In genomic region chr17:49570540-49571242, GRCh38 we compare ENCODE assay signal across 9 cellular contexts. TPM values are rescaled to one million over a fixed set of nuclear protein-coding genes. Genes with fewer than 3 reads are reported as not detected.
DNase-seq lines count a peak whose midpoint lies in the region; ATAC-seq, FAIRE-seq and TF ChIP-seq lines count a peak whose summit lies in the region.
"Had no signal": no experiment of that assay in that cellular context is flagged by ENCODE, and none has a peak within 500 bp of the region (broad histone marks: within the 10 kb centered on the region; RNA-seq: fewer than 3 reads in every experiment).

No MANE protein-coding gene starts in this region.

- H2AFZ ChIP-seq in K562 (ENCODE audit: low read depth, low read length): peak overlapping the region; percentile 84; the same call in 1 of the 2 replicates

- peak overlapping the region; percentile 81 for H3K4me2 ChIP-seq in K562 (ENCODE audit: insufficient read depth, low read length)

- TF ChIP-seq RAD21 in K562 (CRISPR knock-in tag; conservative IDR thresholded peaks at IDR 0.05 in 1 of 2, IDR thresholded peaks at IDR 0.05 in 1 of 2): no peak

- H3K4me3 ChIP-seq in HUES6 (ENCODE audit: low read depth, low read length) (peak overlapping the region; percentile 68), K562 (peak overlapping the region; percentile 68), BE2C (ENCODE audit: low read depth, low read length) (no peak overlapping the region)

- 16% methylated on average over 11 of the region's 11 CpGs for WGBS in K562 (ENCODE audit: insufficient coverage, low coverage, missing lambda C conversion rate)

- peaks cover 33% of the 10 kb centered on the region for H3K27me3 Mint-ChIP-seq in CD4-positive, alpha-beta T cell
- peaks cover 77% of the 10 kb centered on the region for H3K27me3 Mint-ChIP-seq in nephron progenitor cell (ENCODE audit: low read depth, poor library complexity)

- in situ Hi-C loops in K562 (cut with MboI): loop anchor here (5.0 kb wide), 3 partner anchors 127 to 427 kb away; partner anchors contain the start of genes DLX3 and TAC4

- intact Hi-C loops in CD4-positive, alpha-beta T cell (cut with DNase I, micrococcal nuclease): loop anchor here (1.0 kb wide), 1 partner anchor 125 kb away; no protein-coding TSS in a partner anchor
- intact Hi-C loops in K562 (cut with micrococcal nuclease): loop anchor here (1.0 kb wide), 2 partner anchors 125 to 428 kb away; no protein-coding TSS in a partner anchor

- ATAC-seq in CD4-positive, alpha-beta T cell (ENCODE audit: poor library complexity): no peak
- peak; percentile 2; the same call in 1 of the 3 replicates for ATAC-seq in K562
- no peak for ATAC-seq in HG03045 (IDR thresholded peaks at IDR 0.05; ENCODE audit: unreplicated experiment)

- CTCF ChIA-PET in CD4-positive, alpha-beta T cell (lab: Charles Lee): interaction anchor here (0.6 to 3.2 kb wide), 61 partner anchors 8 to 427 kb away, joined by 3 to 48 read pairs (median 5); partner anchors contain the start of genes FAM117A, KAT7, NGFR and SLC35B1
- CTCF ChIA-PET in K562 (lab: Yijun Ruan, JAX; ENCODE audit: low intra/inter-chr PET ratio): interaction anchor here (0.7 to 7.7 kb wide), 11 partner anchors 13 to 1553 kb away, joined by 3 to 167 read pairs (median 7); partner anchors contain the start of gene SLC35B1

- no peak for DNase-seq in CD4-positive, alpha-beta T cell
- no peak for DNase-seq in K562 (ENCODE audit: extremely low read depth in 1 of 4, low spot score in 3 of 4)
- no peak for DNase-seq in nephron progenitor cell
- DNase-seq in BE2C: no peak
- DNase-seq in kidney tubule cell (ENCODE audit: low spot score): no peak
- no peak for DNase-seq in GM12891 (ENCODE audit: insufficient read length, low spot score)

- peaks cover 21% of the 10 kb centered on the region for H3K27me3 ChIP-seq in CD4-positive, alpha-beta T cell (ENCODE audit: control insufficient read depth, insufficient read depth, low read length)
- peaks cover 55% of the 10 kb centered on the region for H3K27me3 ChIP-seq in HUES6 (ENCODE audit: control insufficient read depth, insufficient read depth, low read length)
- H3K27me3 ChIP-seq in K562 (ENCODE audit: control insufficient read depth in 2 of 2, insufficient read depth in 2 of 2, low read length in 2 of 2): peaks cover 14 to 45% of the 10 kb centered on the region in 2 experiments; a peak in 4 of 5 replicates
- peaks cover 60% of the 10 kb centered on the region for H3K27me3 ChIP-seq in BE2C

- peak overlapping the region; percentile 93 for H3K4me3 Mint-ChIP-seq in CD4-positive, alpha-beta T cell
- peak overlapping the region; percentile 62 for H3K4me3 Mint-ChIP-seq in nephron progenitor cell

- no peak overlapping the region for H3K27ac Mint-ChIP-seq in CD4-positive, alpha-beta T cell
- no peak overlapping the region for H3K27ac Mint-ChIP-seq in nephron progenitor cell

- H3K79me2 ChIP-seq in K562 (ENCODE audit: control insufficient read depth, insufficient read depth, low read length): no peaks in the 10 kb centered on the region

- TF ChIP-seq EP300 in K562 (IDR thresholded peaks at IDR 0.05; ENCODE audit: low read length): no peak

- no peaks in the 10 kb centered on the region for H3K9me3 ChIP-seq in CD4-positive, alpha-beta T cell (ENCODE audit: control insufficient read depth, low read length)
- H3K9me3 ChIP-seq in HUES6 (ENCODE audit: control insufficient read depth, insufficient read depth, low read depth, low read length): no peaks in the 10 kb centered on the region
- H3K9me3 ChIP-seq in K562 (replicated peaks; ENCODE audit: control insufficient read depth, insufficient read depth, low read depth, low read length): no peaks in the 10 kb centered on the region
- H3K9me3 ChIP-seq in BE2C: no peaks in the 10 kb centered on the region

- TF ChIP-seq CTCF in CD4-positive, alpha-beta T cell (IDR thresholded peaks at IDR 0.05): no peak
- TF ChIP-seq CTCF in K562 (IDR thresholded peaks at IDR 0.05 in 2 of 3, conservative IDR thresholded peaks at IDR 0.05 in 1 of 3; ENCODE audit: insufficient read depth in 2 of 3, low read depth in 1 of 3, low read length in 3 of 3) (no peak), nephron progenitor cell (IDR thresholded peaks at IDR 0.05) (no peak), BE2C (IDR thresholded peaks at IDR 0.05; ENCODE audit: low read depth, low read length) (no peak)

- POLR2A ChIA-PET in CD4-positive, alpha-beta T cell (lab: Charles Lee): interaction anchor here (0.8 to 2.3 kb wide), 12 partner anchors 107 to 427 kb away, joined by 3 to 18 read pairs (median 3); partner anchors contain the start of genes FAM117A, KAT7, SLC35B1 and SPOP
- POLR2A ChIA-PET in K562 (lab: Yijun Ruan, JAX): interaction anchor here (0.6 to 1.3 kb wide), 4 partner anchors 16 to 397 kb away, joined by 3 to 4 read pairs (median 3); no protein-coding TSS in a partner anchor

- no peaks in the 10 kb centered on the region for H3K9me3 Mint-ChIP-seq in CD4-positive, alpha-beta T cell
- H3K9me3 Mint-ChIP-seq in nephron progenitor cell: no peaks in the 10 kb centered on the region

- H3K36me3 ChIP-seq in HUES6 (ENCODE audit: control insufficient read depth, insufficient read depth, low read length): no peaks in the 10 kb centered on the region
- H3K36me3 ChIP-seq in K562 (ENCODE audit: control insufficient read depth, insufficient read depth, low read length): no peaks in the 10 kb centered on the region
- H3K36me3 ChIP-seq in BE2C: no peaks in the 10 kb centered on the region

- no peaks in the 10 kb centered on the region for H3K36me3 Mint-ChIP-seq in CD4-positive, alpha-beta T cell (ENCODE audit: low read depth)
- H3K36me3 Mint-ChIP-seq in nephron progenitor cell (ENCODE audit: low read depth): no peaks in the 10 kb centered on the region

- H3K9ac ChIP-seq in HUES6 (ENCODE audit: low read length): peak overlapping the region; percentile 5
- H3K9ac ChIP-seq in K562 (ENCODE audit: insufficient read depth in 1 of 2, low read depth in 2 of 2, low read length in 2 of 2): peak overlapping the region in 1 of 2 experiments; percentile 85; a peak in 2 of 4 replicates

- BruUV-seq in K562 (replicated peaks; lab: Mats Ljungman, UMichigan): no TSS peak

- TF ChIP-seq POLR2A in K562 (conservative IDR thresholded peaks at IDR 0.05) (no peak), GM12891 (IDR thresholded peaks at IDR 0.05; ENCODE audit: low read depth, low read length) (no peak)

- no peaks in the 10 kb centered on the region for H3K9me1 ChIP-seq in K562 (ENCODE audit: control insufficient read depth, insufficient read depth, low read length)

- H3K27ac ChIP-seq in CD4-positive, alpha-beta T cell (ENCODE audit: low read depth, low read length): no peak overlapping the region
- H3K27ac ChIP-seq in HUES6 (ENCODE audit: low read depth, low read length) (no peak overlapping the region), K562 (ENCODE audit: extremely low read depth, low read depth, low read length) (no peak overlapping the region)

- peaks cover 16% of the 10 kb centered on the region for H4K20me1 ChIP-seq in K562 (replicated peaks; ENCODE audit: control insufficient read depth, insufficient read depth, low read length)

- peaks cover 13% of the 10 kb centered on the region for H3K4me1 Mint-ChIP-seq in CD4-positive, alpha-beta T cell (ENCODE audit: low read depth)
- peaks cover 9% of the 10 kb centered on the region for H3K4me1 Mint-ChIP-seq in nephron progenitor cell

- peaks cover 12% of the 10 kb centered on the region for H3K4me1 ChIP-seq in HUES6 (ENCODE audit: control insufficient read depth, insufficient read depth, low read length)
- peaks cover 0 to 36% of the 10 kb centered on the region in 2 experiments; a peak in 4 of 5 replicates for H3K4me1 ChIP-seq in K562 (replicated peaks in 1 of 2; ENCODE audit: control insufficient read depth in 2 of 2, insufficient read depth in 2 of 2, low read length in 2 of 2)
- no peaks in the 10 kb centered on the region for H3K4me1 ChIP-seq in BE2C

- FAIRE-seq in K562 (lab: Jason Lieb, UNC): no peak
- no peak for FAIRE-seq in GM12891 (lab: Jason Lieb, UNC)

TF ChIP-seq in K562, 482 proteins besides CTCF, POLR2A, EP300 and RAD21 (continues in another document):
- TF ChIP-seq MCM7 (IDR thresholded peaks at IDR 0.05): no peak
- TF ChIP-seq RBM39 (optimal IDR thresholded peaks at IDR 0.05; ENCODE audit: low read depth, low read length): no peak
- no peak for TF ChIP-seq GABPB2 (CRISPR knock-in tag; conservative IDR thresholded peaks at IDR 0.05)
- no peak for TF ChIP-seq ERF (CRISPR knock-in tag; IDR thresholded peaks at IDR 0.05)
- peak; percentile 62; the same call in 1 of the 2 replicates for TF ChIP-seq ZNF263 (CRISPR knock-in tag; IDR thresholded peaks at IDR 0.05; ENCODE audit: borderline replicate concordance)

TF ChIP-seq in GM12891, 5 proteins besides CTCF, POLR2A, EP300 and RAD21:
- TF ChIP-seq POU2F2 (IDR thresholded peaks at IDR 0.05; ENCODE audit: low read depth, low read length) (no peak), SPI1 (IDR thresholded peaks at IDR 0.05; ENCODE audit: low read depth, low read length) (no peak), TAF1 (IDR thresholded peaks at IDR 0.05; ENCODE audit: low read depth, low read length) (no peak), PAX5 (IDR thresholded peaks at IDR 0.05; ENCODE audit: insufficient read depth, low read length, severe bottlenecking) (no peak), POLR2AphosphoS5 (IDR thresholded peaks at IDR 0.05; ENCODE audit: low read depth, low read length) (no peak)

RNA-seq across cellular contexts. Expression of gene NXPH3, which starts 5.0 kb away (rescaled TPM):
- total RNA-seq in CD4-positive, alpha-beta T cell: not detected
- total RNA-seq in K562 (2011; cell fraction: chromatin; rRNA removed; ENCODE audit: low replicate concordance): 0.32 and 0.37 TPM in 2 replicates
- total RNA-seq in K562 (2011; cell fraction: nucleolus; rRNA removed): 0.53 and 0.67 TPM in 2 replicates
- total RNA-seq in K562 (2011; cell fraction: nucleoplasm; rRNA removed): 0.23 and 0.37 TPM in 2 replicates
- total RNA-seq in K562 (2014; rRNA removed) (0.05 and 0.16 TPM in 2 replicates), K562 (2014; rRNA removed; fragmentation: Illumina TruSeq; extraction: Trizol) (0.07 and 0.10 TPM in 2 replicates), K562 (2015; rRNA removed; fragmentation: Illumina TruSeq; extraction: Trizol) (0.04 and 0.08 TPM in 2 replicates), K562 (2021) (0.13 and 0.27 TPM in 2 replicates)
- polyA plus RNA-seq in K562 (2011; rRNA removed) (0.06 and 0.14 TPM in 2 replicates), K562 (2014; fragmentation: Illumina TruSeq; extraction: Trizol) (0.17 and 0.18 TPM in 2 replicates), K562 (2014; fragmentation: Nextera tagmentation; extraction: Ambion mirVana) (not detected), K562 (2014; rRNA removed) (0.05 and 0.08 TPM in 2 replicates)
- polyA plus RNA-seq in K562 (2011; cell fraction: cytosol; rRNA removed): 0.15 and 0.42 TPM in 2 replicates
- polyA plus RNA-seq in K562 (2011; cell fraction: nucleus; rRNA removed): 0.07 and 0.20 TPM in 2 replicates
- polyA plus RNA-seq in K562 (2012): 0.09 and 0.12 TPM in 2 replicates
- polyA minus RNA-seq in K562 (2011; rRNA and poly(A)+ RNA removed): 0.27 and 0.32 TPM in 2 replicates
- not detected in 2 replicates for polyA minus RNA-seq in K562 (2011; cell fraction: cytosol; rRNA and poly(A)+ RNA removed)
- polyA minus RNA-seq in K562 (2011; cell fraction: nucleus; rRNA and poly(A)+ RNA removed): 0.27 and 0.33 TPM in 2 replicates
- polyA plus RNA-seq in BE2C (2012; ENCODE audit: insufficient read depth, insufficient read length, low read depth): not detected
- 0.95 TPM for polyA plus RNA-seq in GM12891 (2012; ENCODE audit: low read depth, missing spikeins)
- total RNA-seq: T-helper 2 cell treated with Interferon-gamma antibody and Interleukin-4, amounts not matched to agents 100 ng/mL and 5 ng/mL, for 36 hours had no signal
